In the genomic region with DNA sequence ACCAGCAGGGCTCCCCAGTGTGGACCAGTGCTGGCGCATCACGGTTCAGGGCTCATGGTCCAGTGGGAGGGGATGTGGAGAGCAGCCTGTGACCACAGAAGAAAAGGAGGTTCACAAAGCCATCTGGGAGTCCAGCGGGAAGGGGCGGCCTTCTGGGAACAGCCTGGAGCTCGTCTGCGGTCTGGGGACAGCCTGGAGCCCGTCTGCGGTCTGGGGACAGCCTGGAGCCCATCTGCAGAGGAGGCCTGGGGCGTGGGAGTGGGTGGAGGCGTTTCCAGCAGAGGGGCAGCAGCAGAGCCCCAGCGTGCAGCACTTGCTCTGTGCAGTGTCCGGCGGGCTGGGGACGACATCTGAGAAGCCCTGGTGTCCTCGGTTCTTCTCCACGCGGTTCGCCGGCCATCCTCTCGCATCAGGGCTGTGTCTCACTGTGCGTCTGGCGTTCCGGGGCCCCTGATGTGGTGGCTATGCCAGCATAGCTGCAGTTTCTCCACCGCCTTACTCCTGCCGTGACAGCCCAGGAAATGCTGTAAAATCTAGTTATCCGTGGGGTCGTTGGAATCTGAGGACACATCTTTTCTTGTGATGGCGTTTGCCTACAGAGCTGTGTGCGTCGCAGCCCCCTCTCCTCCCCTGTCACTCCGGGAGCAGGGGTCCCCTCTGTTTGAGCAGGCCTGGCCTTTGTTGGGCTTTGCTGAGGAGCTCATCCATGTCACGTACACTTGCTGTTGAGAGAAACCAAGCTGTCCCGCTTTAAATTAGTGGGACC, we compare ENCODE assay signal across 25 cellular contexts.
DNase-seq lines count a peak whose midpoint lies in the region; ATAC-seq, FAIRE-seq and TF ChIP-seq lines count a peak whose summit lies in the region.
"Had no signal": no experiment of that assay in that cellular context is flagged by ENCODE, and none has a peak within 500 bp of the region (broad histone marks: within the 10 kb centered on the region; RNA-seq: fewer than 3 reads in every experiment).

No MANE protein-coding gene starts in this region.

- no peak for ATAC-seq in activated naive CD8-positive, alpha-beta T cell treated with anti-CD3 and anti-CD28 coated beads, Interleukin-2, amount 10 ng/mL, durations not matched to agents 7 days and 5 days (ENCODE audit: low read depth)
- ATAC-seq in activated naive CD8-positive, alpha-beta T cell treated with anti-CD3 and anti-CD28 coated beads, Interleukin-2, amount 50 U/mL, for 24 hours = no peak
- ATAC-seq in omental fat pad (ENCODE audit: low FRiP score) = no peak
- ATAC-seq in GM18498 (IDR thresholded peaks at IDR 0.05; ENCODE audit: unreplicated experiment) = no peak
- ATAC-seq: activated T-helper 17 cell treated with anti-CD3 and anti-CD28 coated beads, Interleukin-2, amount 50 U/mL, for 72 hours; effector memory CD8-positive, alpha-beta T cell; esophagus mucosa; naive thymus-derived CD8-positive, alpha-beta T cell; stimulated activated naive CD8-positive, alpha-beta T cell treated with anti-CD3 and anti-CD28 coated beads, Interleukin-15, amount 100 ng/mL, for 72 hours had no signal

- H3K27me3 ChIP-seq in uterus = no peaks in the 10 kb centered on the region

- H3K36me3 ChIP-seq in kidney (ENCODE audit: control insufficient read depth in 1 of 2, insufficient read depth in 2 of 2, low read length in 2 of 2) = no peaks in the 10 kb centered on the region
- H3K36me3 ChIP-seq in uterus = no peaks in the 10 kb centered on the region

- H3K9me3 ChIP-seq in kidney (ENCODE audit: control insufficient read depth in 1 of 2, low read length in 2 of 2) (no peaks in the 10 kb centered on the region), uterus (no peaks in the 10 kb centered on the region)

- H3K4me1 ChIP-seq in kidney (ENCODE audit: control insufficient read depth in 1 of 2, insufficient read depth in 1 of 2, low read depth in 1 of 2, low read length in 2 of 2) = peaks cover 0 to 4% of the 10 kb centered on the region in 2 donors
- peaks cover 0 to 9% of the 10 kb centered on the region in 2 donors for H3K4me1 ChIP-seq in uterus

- peak; percentile 21 for DNase-seq in activated naive CD8-positive, alpha-beta T cell treated with anti-CD3 and anti-CD28 coated beads, Interleukin-2, amount 10 ng/mL, durations not matched to agents 7 days and 5 days
- no peak for DNase-seq in activated naive CD8-positive, alpha-beta T cell treated with anti-CD3 and anti-CD28 coated beads, Interleukin-2, amount 50 U/mL, for 24 hours
- DNase-seq in kidney (peak; percentile 65), omental fat pad (ENCODE audit: low spot score) (peak; percentile 18), uterus (peak; percentile 10 to 11), COLO829 (ENCODE audit: low spot score) (no peak), putamen (ENCODE audit: low spot score) (no peak)
- DNase-seq: AML-193; effector memory CD8-positive, alpha-beta T cell; Kasumi-1; mesendoderm; naive thymus-derived CD8-positive, alpha-beta T cell; NCI-H2029; NCI-H2227 treated with DMSO at 0.1 percent for 48 hours; stimulated activated naive CD8-positive, alpha-beta T cell treated with anti-CD3 and anti-CD28 coated beads, Interleukin-15, amount 100 ng/mL, for 72 hours had no signal

- no peak for FAIRE-seq in kidney (lab: Jason Lieb, UNC)
- FAIRE-seq: A204.1, keratinocyte had no signal

- peaks cover 10% of the 10 kb centered on the region for H3K4me1 Mint-ChIP-seq in activated naive CD8-positive, alpha-beta T cell treated with anti-CD3 and anti-CD28 coated beads, Interleukin-2, amount 10 ng/mL, durations not matched to agents 7 days and 5 days
- H3K4me1 Mint-ChIP-seq in activated naive CD8-positive, alpha-beta T cell treated with anti-CD3 and anti-CD28 coated beads, Interleukin-2, amount 50 U/mL, for 24 hours = peaks cover 13% of the 10 kb centered on the region

- POLR2A ChIA-PET in activated naive CD8-positive, alpha-beta T cell treated with anti-CD3 and anti-CD28 coated beads, Interleukin-2, amount 10 ng/mL, durations not matched to agents 7 days and 5 days (lab: Charles Lee) = no interaction called here

- TF ChIP-seq POLR2A in uterus (IDR thresholded peaks at IDR 0.05) = no peak

- TF ChIP-seq CTCF in kidney (IDR thresholded peaks at IDR 0.05; ENCODE audit: borderline replicate concordance, extremely low read depth, insufficient read depth) (no peak), omental fat pad (IDR thresholded peaks at IDR 0.05) (no peak), uterus (IDR thresholded peaks at IDR 0.05) (no peak)

- H3K27me3 Mint-ChIP-seq in activated naive CD8-positive, alpha-beta T cell treated with anti-CD3 and anti-CD28 coated beads, Interleukin-2, amount 10 ng/mL, durations not matched to agents 7 days and 5 days = peaks cover 7% of the 10 kb centered on the region
- no peaks in the 10 kb centered on the region for H3K27me3 Mint-ChIP-seq in activated naive CD8-positive, alpha-beta T cell treated with anti-CD3 and anti-CD28 coated beads, Interleukin-2, amount 50 U/mL, for 24 hours
- H3K27me3 Mint-ChIP-seq: activated T-helper 17 cell treated with anti-CD3 and anti-CD28 coated beads, Interleukin-2, amount 50 U/mL, for 72 hours; brain; effector memory CD8-positive, alpha-beta T cell; naive thymus-derived CD8-positive, alpha-beta T cell; stimulated activated naive CD8-positive, alpha-beta T cell treated with anti-CD3 and anti-CD28 coated beads, Interleukin-15, amount 100 ng/mL, for 72 hours; type B pancreatic cell had no signal

- no peak overlapping the region for H3K4me3 Mint-ChIP-seq in activated naive CD8-positive, alpha-beta T cell treated with anti-CD3 and anti-CD28 coated beads, Interleukin-2, amount 10 ng/mL, durations not matched to agents 7 days and 5 days
- no peak overlapping the region for H3K4me3 Mint-ChIP-seq in activated naive CD8-positive, alpha-beta T cell treated with anti-CD3 and anti-CD28 coated beads, Interleukin-2, amount 50 U/mL, for 24 hours
- H3K4me3 Mint-ChIP-seq: activated T-helper 17 cell treated with anti-CD3 and anti-CD28 coated beads, Interleukin-2, amount 50 U/mL, for 72 hours; brain; effector memory CD8-positive, alpha-beta T cell; naive thymus-derived CD8-positive, alpha-beta T cell; stimulated activated naive CD8-positive, alpha-beta T cell treated with anti-CD3 and anti-CD28 coated beads, Interleukin-15, amount 100 ng/mL, for 72 hours; T-helper 2 cell treated with Interferon-gamma antibody and Interleukin-4, amounts not matched to agents 5 μg/mL and 100 μg/mL, for 36 hours; type B pancreatic cell had no signal

- H3K27ac ChIP-seq in kidney (ENCODE audit: low read depth in 2 of 2, low read length in 2 of 2) (no peak overlapping the region), uterus (no peak overlapping the region)
- H3K27ac ChIP-seq: HL-60, VCaP had no signal

- intact Hi-C loops in kidney (cut with DNase I) = no loop called here
- intact Hi-C loops in uterus (cut with DNase I; ENCODE audit: low total_unique reads) = loop anchor here (10.0 kb wide), 1 partner anchor 257 kb away; no protein-coding TSS in a partner anchor

- H3K9ac ChIP-seq in kidney (ENCODE audit: low read length in 2 of 2) = no peak overlapping the region

- no peak overlapping the region for H3K27ac Mint-ChIP-seq in activated naive CD8-positive, alpha-beta T cell treated with anti-CD3 and anti-CD28 coated beads, Interleukin-2, amount 10 ng/mL, durations not matched to agents 7 days and 5 days
- no peak overlapping the region for H3K27ac Mint-ChIP-seq in activated naive CD8-positive, alpha-beta T cell treated with anti-CD3 and anti-CD28 coated beads, Interleukin-2, amount 50 U/mL, for 24 hours
- H3K27ac Mint-ChIP-seq: activated T-helper 17 cell treated with anti-CD3 and anti-CD28 coated beads, Interleukin-2, amount 50 U/mL, for 72 hours; brain; effector memory CD8-positive, alpha-beta T cell; T-helper 2 cell treated with Interferon-gamma antibody and Interleukin-4, amounts not matched to agents 5 μg/mL and 100 μg/mL, for 36 hours; type B pancreatic cell had no signal

- H3K9me3 Mint-ChIP-seq in activated naive CD8-positive, alpha-beta T cell treated with anti-CD3 and anti-CD28 coated beads, Interleukin-2, amount 10 ng/mL, durations not matched to agents 7 days and 5 days = no peaks in the 10 kb centered on the region
- no peaks in the 10 kb centered on the region for H3K9me3 Mint-ChIP-seq in activated naive CD8-positive, alpha-beta T cell treated with anti-CD3 and anti-CD28 coated beads, Interleukin-2, amount 50 U/mL, for 24 hours
- H3K9me3 Mint-ChIP-seq: activated T-helper 17 cell treated with anti-CD3 and anti-CD28 coated beads, Interleukin-2, amount 50 U/mL, for 72 hours; effector memory CD8-positive, alpha-beta T cell; naive thymus-derived CD8-positive, alpha-beta T cell; stimulated activated naive CD8-positive, alpha-beta T cell treated with anti-CD3 and anti-CD28 coated beads, Interleukin-15, amount 100 ng/mL, for 72 hours; T-helper 2 cell treated with Interferon-gamma antibody and Interleukin-4, amounts not matched to agents 5 μg/mL and 100 μg/mL, for 36 hours; type B pancreatic cell had no signal

- H3K36me3 Mint-ChIP-seq in activated naive CD8-positive, alpha-beta T cell treated with anti-CD3 and anti-CD28 coated beads, Interleukin-2, amount 10 ng/mL, durations not matched to agents 7 days and 5 days = peaks cover 3% of the 10 kb centered on the region
- H3K36me3 Mint-ChIP-seq in activated naive CD8-positive, alpha-beta T cell treated with anti-CD3 and anti-CD28 coated beads, Interleukin-2, amount 50 U/mL, for 24 hours (ENCODE audit: low read depth) = no peaks in the 10 kb centered on the region

- no peak overlapping the region for H3K4me3 ChIP-seq in kidney (ENCODE audit: low read length in 2 of 2)
- no peak overlapping the region for H3K4me3 ChIP-seq in uterus

Comparison
In these comparisons a context has a peak if more than half of its experiments do, and no peak if none do; other contexts are left out.
1. DNase-seq: peak in activated naive CD8-positive, alpha-beta T cell treated with anti-CD3 and anti-CD28 coated beads, Interleukin-2, amount 10 ng/mL, durations not matched to agents 7 days and 5 days (single experiment), kidney (single experiment), omental fat pad (single experiment) and uterus (2 of 2); none in activated naive CD8-positive, alpha-beta T cell treated with anti-CD3 and anti-CD28 coated beads, Interleukin-2, amount 50 U/mL, for 24 hours (single experiment), COLO829 (single experiment) and putamen (single experiment).